In genomic region chr7:30548762-30549344, GRCh38 we compare ENCODE assay signal across 9 cellular contexts. TPM values are rescaled to one million over a fixed set of nuclear protein-coding genes. Genes with fewer than 3 reads are reported as not detected.
DNase-seq lines count a peak whose midpoint lies in the region; ATAC-seq and TF ChIP-seq lines count a peak whose summit lies in the region.
"Had no signal": no experiment of that assay in that cellular context is flagged by ENCODE, and none has a peak within 500 bp of the region (broad histone marks: within the 10 kb centered on the region; RNA-seq: fewer than 3 reads in every experiment).

No MANE protein-coding gene starts in this region.

- H3K27ac Mint-ChIP-seq in natural killer cell, result no peak overlapping the region

- no peaks in the 10 kb centered on the region for H3K79me2 ChIP-seq in fibroblast of lung (ENCODE audit: control insufficient read depth, insufficient read depth, low read length)

- H3K36me3 ChIP-seq in fibroblast of lung (ENCODE audit: control insufficient read depth, insufficient read depth, low read length), result no peaks in the 10 kb centered on the region
- H3K36me3 ChIP-seq in vagina, result no peaks in the 10 kb centered on the region

- H4K20me1 ChIP-seq in fibroblast of lung (ENCODE audit: control insufficient read depth, extremely low read depth, insufficient read depth, low read length), result no peaks in the 10 kb centered on the region
- H4K20me1 ChIP-seq: BLaER1 treated with 17β-estradiol and CSF1 and Interleukin-3, amounts not matched to agents 10 nM and 100 nM had no signal

- ATAC-seq in HG03442 (IDR thresholded peaks at IDR 0.05; ENCODE audit: unreplicated experiment) (peak; percentile 63), natural killer cell (peak in 1 of 3 donors; percentile 57)

- no peaks in the 10 kb centered on the region for H3K27me3 Mint-ChIP-seq in natural killer cell (ENCODE audit: low read depth in 2 of 2)

- H3K9ac ChIP-seq in fibroblast of lung (ENCODE audit: insufficient read depth, low read length), result no peak overlapping the region
- H3K9ac ChIP-seq: BLaER1 treated with 17β-estradiol and CSF1 and Interleukin-3, amounts not matched to agents 10 nM and 100 nM had no signal

- DNase-seq in NCI-H524 (lab: John Stamatoyannopoulos, UW) (peak; percentile 19 to 75), NCI-H524 treated with DMSO at 0.1 percent for 48 hours (lab: John Stamatoyannopoulos, UW) (no peak), NCI-H526 (lab: John Stamatoyannopoulos, UW) (peak; percentile 57 to 90), activated T-cell treated with anti-CD3 and anti-CD28 coated beads for 24 hours (ENCODE audit: low read depth) (peak; percentile 28), fibroblast of lung (ENCODE audit: low read depth in 2 of 2) (peak; percentile 63 to 74), natural killer cell (no peak), vagina (ENCODE audit: extremely low spot score in 2 of 2) (no peak)

- H3K4me1 ChIP-seq in fibroblast of lung (ENCODE audit: control insufficient read depth, extremely low read depth, insufficient read depth, low read length), result peaks cover 3% of the 10 kb centered on the region
- peaks cover 23% of the 10 kb centered on the region for H3K4me1 ChIP-seq in vagina

- no peak overlapping the region for H3K27ac ChIP-seq in fibroblast of lung (ENCODE audit: insufficient read depth, low read length)
- peak overlapping the region; percentile 45 for H3K27ac ChIP-seq in vagina

- TF ChIP-seq POLR2A in vagina (IDR thresholded peaks at IDR 0.05), result no peak

- H3K9me3 Mint-ChIP-seq in natural killer cell, result no peaks in the 10 kb centered on the region

- no peak overlapping the region for H2AFZ ChIP-seq in fibroblast of lung (ENCODE audit: low read length)

- no peaks in the 10 kb centered on the region for H3K27me3 ChIP-seq in fibroblast of lung (ENCODE audit: control insufficient read depth, insufficient read depth, low read length)
- no peaks in the 10 kb centered on the region for H3K27me3 ChIP-seq in vagina
- H3K27me3 ChIP-seq: BLaER1 treated with 17β-estradiol and CSF1 and Interleukin-3, amounts not matched to agents 10 nM and 100 nM had no signal

- intact Hi-C loops in natural killer cell (cut with micrococcal nuclease), result loop anchor here (1.0 kb wide), 1 partner anchor 191 kb away; no protein-coding TSS in a partner anchor
- intact Hi-C loops in vagina (cut with DNase I), result no loop called here

- no peak overlapping the region for H3K4me3 ChIP-seq in fibroblast of lung (replicated peaks in 1 of 4; ENCODE audit: control extremely low read depth in 1 of 4, insufficient read depth in 1 of 4, low read depth in 3 of 4, low read length in 4 of 4)
- H3K4me3 ChIP-seq in vagina, result no peak overlapping the region
- H3K4me3 ChIP-seq: BLaER1 treated with 17β-estradiol and CSF1 and Interleukin-3, amounts not matched to agents 10 nM and 100 nM had no signal

- no peaks in the 10 kb centered on the region for H3K9me3 ChIP-seq in fibroblast of lung (ENCODE audit: control insufficient read depth, insufficient read depth, low read depth, low read length)
- no peaks in the 10 kb centered on the region for H3K9me3 ChIP-seq in vagina
- H3K9me3 ChIP-seq: BLaER1 treated with 17β-estradiol and CSF1 and Interleukin-3, amounts not matched to agents 10 nM and 100 nM had no signal

- no peak overlapping the region for H3K4me3 Mint-ChIP-seq in natural killer cell

- no peak overlapping the region for H3K4me2 ChIP-seq in fibroblast of lung (ENCODE audit: extremely low read depth, insufficient read depth, low read length)

- peak; percentile 80 to 81 for TF ChIP-seq CTCF in fibroblast of lung (conservative IDR thresholded peaks at IDR 0.05 in 1 of 2, IDR thresholded peaks at IDR 0.05 in 1 of 2; ENCODE audit: low read depth in 1 of 2, low read length in 2 of 2)
- TF ChIP-seq CTCF in natural killer cell (IDR thresholded peaks at IDR 0.05), result peak; percentile 66
- peak; percentile 37 to 83 (median 74) for TF ChIP-seq CTCF in vagina (IDR thresholded peaks at IDR 0.05)

- H3K36me3 Mint-ChIP-seq in natural killer cell, result peaks cover 7% of the 10 kb centered on the region

- H3K4me1 Mint-ChIP-seq in natural killer cell, result no peaks in the 10 kb centered on the region

RNA-seq across cellular contexts. Expression of gene GGCT, which starts 44.2 kb away (rescaled TPM):
- total RNA-seq in fibroblast of lung (24.6 and 33.1 TPM in 2 replicates), natural killer cell (10 to 100 TPM in 1 of 3 donors, 1 to 10 TPM in 2; 8.7 to 10.8 (median 9.2) TPM), vagina (21.6 TPM)
- 21.6 and 23.2 TPM in 2 replicates for polyA plus RNA-seq in fibroblast of lung
- 31.1 and 32.0 TPM in 2 replicates for polyA plus RNA-seq in fibroblast of lung (2012)
- 9.0 and 9.3 TPM in 2 replicates for polyA minus RNA-seq in fibroblast of lung (ENCODE audit: low replicate concordance)

RNA-seq across cellular contexts. Expression of gene GARS1, which starts 45.8 kb away (rescaled TPM):
- total RNA-seq in fibroblast of lung (226 and 322 TPM in 2 replicates), natural killer cell (100 to 1,000 TPM in 1 of 3 donors, 10 to 100 TPM in 2; 80.2 to 107 (median 92.4) TPM), vagina (83.7 TPM)
- polyA plus RNA-seq in fibroblast of lung, result 669 and 712 TPM in 2 replicates
- polyA plus RNA-seq in fibroblast of lung (2012), result 262 and 263 TPM in 2 replicates
- 1,044 and 1,141 TPM in 2 replicates for polyA minus RNA-seq in fibroblast of lung (ENCODE audit: low replicate concordance)

Comparison
In these comparisons a context has a peak if more than half of its experiments do, and no peak if none do; other contexts are left out.
1. DNase-seq: peak in NCI-H524 (2 of 2), NCI-H526 (2 of 2), activated T-cell treated with anti-CD3 and anti-CD28 coated beads for 24 hours (single experiment) and fibroblast of lung (2 of 2); none in NCI-H524 treated with DMSO at 0.1 percent for 48 hours (single experiment), natural killer cell (single experiment) and vagina (0 of 2).
2. Peak in every context shown above with its lines, with median percentiles within 50 percentile points of each other: CTCF ChIP-seq.